In the genomic region with DNA sequence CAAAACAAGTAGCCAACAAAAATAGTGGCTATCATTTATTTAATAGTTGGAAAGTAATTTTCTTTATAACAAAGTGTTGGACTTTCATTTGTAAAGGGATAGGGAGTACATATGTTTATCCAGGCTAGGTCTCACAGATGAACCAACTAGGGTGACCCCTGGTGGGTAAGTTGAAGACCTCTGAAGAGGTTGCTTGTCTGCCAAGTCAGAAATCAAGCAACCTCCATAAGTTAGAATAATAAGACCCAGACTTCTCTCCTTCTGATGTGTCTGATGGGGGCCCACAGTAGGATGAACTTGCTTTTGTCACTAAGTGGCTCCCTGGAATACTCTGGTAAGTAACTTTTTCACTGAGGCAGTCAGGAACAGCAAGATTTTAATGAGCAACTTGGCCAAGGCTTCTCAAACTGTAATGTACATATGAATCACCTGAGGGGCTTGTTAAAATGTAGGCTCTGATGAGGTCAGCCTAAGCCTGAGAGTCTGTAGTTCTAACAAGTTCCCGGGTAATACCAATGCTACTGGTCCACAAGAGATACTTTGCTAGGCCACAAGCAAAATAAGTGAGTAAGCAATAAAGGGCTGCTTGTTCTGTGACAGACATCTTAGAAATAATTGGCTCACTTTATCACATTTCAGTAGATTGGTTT, we compare ENCODE assay signal across 10 cellular contexts.
DNase-seq lines count a peak whose midpoint lies in the region; ATAC-seq, FAIRE-seq and TF ChIP-seq lines count a peak whose summit lies in the region.
"Had no signal": no experiment of that assay in that cellular context is flagged by ENCODE, and none has a peak within 500 bp of the region (broad histone marks: within the 10 kb centered on the region; RNA-seq: fewer than 3 reads in every experiment).

No MANE protein-coding gene starts in this region.

- H3K4me1 Mint-ChIP-seq in activated T-cell treated with anti-CD3 and anti-CD28 coated beads, Interleukin-2, amount 50 U/mL, for 72 hours (ENCODE audit: low read depth) = no peaks in the 10 kb centered on the region
- H3K4me1 Mint-ChIP-seq: stimulated activated naive CD8-positive, alpha-beta T cell treated with anti-CD3 and anti-CD28 coated beads, Interleukin-15, amount 100 ng/mL, for 72 hours had no signal

- no peak for FAIRE-seq in RCC 7860 (lab: Jason Lieb, UNC)

- H3K9me3 Mint-ChIP-seq in activated T-cell treated with anti-CD3 and anti-CD28 coated beads, Interleukin-2, amount 50 U/mL, for 72 hours = no peaks in the 10 kb centered on the region
- H3K9me3 Mint-ChIP-seq: stimulated activated naive CD8-positive, alpha-beta T cell treated with anti-CD3 and anti-CD28 coated beads, Interleukin-15, amount 100 ng/mL, for 72 hours had no signal

- no peaks in the 10 kb centered on the region for H3K27me3 Mint-ChIP-seq in activated T-cell treated with anti-CD3 and anti-CD28 coated beads, Interleukin-2, amount 50 U/mL, for 72 hours (ENCODE audit: low read depth)
- H3K27me3 Mint-ChIP-seq: stimulated activated naive CD8-positive, alpha-beta T cell treated with anti-CD3 and anti-CD28 coated beads, Interleukin-15, amount 100 ng/mL, for 72 hours had no signal

- no peaks in the 10 kb centered on the region for H3K36me3 Mint-ChIP-seq in activated T-cell treated with anti-CD3 and anti-CD28 coated beads, Interleukin-2, amount 50 U/mL, for 72 hours (ENCODE audit: insufficient read depth in 2 of 2)

- peak; percentile 20 for TF ChIP-seq CTCF in HFF-Myc (IDR thresholded peaks at IDR 0.05; ENCODE audit: low read depth, low read length, missing control alignments)

- no peak overlapping the region for H3K27ac Mint-ChIP-seq in activated T-cell treated with anti-CD3 and anti-CD28 coated beads, Interleukin-2, amount 50 U/mL, for 72 hours
- H3K27ac Mint-ChIP-seq: stimulated activated naive CD8-positive, alpha-beta T cell treated with anti-CD3 and anti-CD28 coated beads, Interleukin-15, amount 100 ng/mL, for 72 hours had no signal

- no peak for ATAC-seq in activated T-cell treated with anti-CD3 and anti-CD28 coated beads, Interleukin-2, amount 50 U/mL, for 72 hours (replicated peaks in 1 of 2)
- ATAC-seq in HG03442 (IDR thresholded peaks at IDR 0.05; ENCODE audit: unreplicated experiment) = no peak
- ATAC-seq: stimulated activated naive CD8-positive, alpha-beta T cell treated with anti-CD3 and anti-CD28 coated beads, Interleukin-15, amount 100 ng/mL, for 72 hours had no signal

- no peak overlapping the region for H3K4me3 Mint-ChIP-seq in activated T-cell treated with anti-CD3 and anti-CD28 coated beads, Interleukin-2, amount 50 U/mL, for 72 hours
- H3K4me3 Mint-ChIP-seq: stimulated activated naive CD8-positive, alpha-beta T cell treated with anti-CD3 and anti-CD28 coated beads, Interleukin-15, amount 100 ng/mL, for 72 hours had no signal

- peak; percentile 30 for DNase-seq in EH (ENCODE audit: low read depth)
- DNase-seq in HFF-Myc (ENCODE audit: extremely low read depth, low read depth) = peak; percentile 4
- peak; percentile 22 for DNase-seq in RCC 7860 (ENCODE audit: low spot score)
- DNase-seq in iPS-NIHi11 (ENCODE audit: low spot score) = peak; percentile 26
- DNase-seq in activated T-cell treated with anti-CD3 and anti-CD28 coated beads, Interleukin-2, amount 50 U/mL, for 72 hours = no peak
- no peak for DNase-seq in NCI-H1417 treated with DMSO at 0.1 percent for 48 hours (lab: John Stamatoyannopoulos, UW)
- no peak for DNase-seq in NCI-H345 treated with DMSO at 0.1 percent for 48 hours (lab: John Stamatoyannopoulos, UW; ENCODE audit: unreplicated experiment)
- DNase-seq: amniotic stem cell had no signal

- no peak overlapping the region for H3K4me3 ChIP-seq in HFF-Myc (replicated peaks; ENCODE audit: low read depth, low read length)

Comparison
In these comparisons a context has a peak if more than half of its experiments do, and no peak if none do; other contexts are left out.
1. DNase-seq: peak in EH (single experiment), HFF-Myc (single experiment), RCC 7860 (single experiment) and iPS-NIHi11 (single experiment); none in activated T-cell treated with anti-CD3 and anti-CD28 coated beads, Interleukin-2, amount 50 U/mL, for 72 hours (0 of 2), NCI-H1417 treated with DMSO at 0.1 percent for 48 hours (single experiment) and NCI-H345 treated with DMSO at 0.1 percent for 48 hours (single experiment).